10 cellular contexts compared by ENCODE assay signal in the genomic region with DNA sequence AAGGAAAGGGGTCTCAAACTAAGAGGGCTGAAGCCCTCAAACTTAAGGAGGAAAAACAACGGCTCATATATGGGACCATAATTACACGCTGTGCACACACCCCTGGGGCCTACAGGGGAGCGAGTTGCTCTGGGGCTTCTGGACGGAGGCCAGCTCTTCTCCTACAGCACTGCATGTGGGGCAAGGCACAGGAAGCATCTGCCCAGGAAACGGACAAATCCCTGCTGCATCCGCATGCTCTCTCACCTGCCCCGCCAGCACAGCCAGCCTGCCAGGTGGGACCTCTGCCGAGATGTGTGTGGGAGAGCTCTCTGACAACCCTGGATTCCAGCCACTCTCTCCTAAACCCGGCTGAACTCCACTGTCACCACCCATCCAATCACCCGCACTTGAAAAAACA. TPM values are rescaled to one million over a fixed set of nuclear protein-coding genes. Genes with fewer than 3 reads are reported as not detected.
DNase-seq lines count a peak whose midpoint lies in the region; ATAC-seq and TF ChIP-seq lines count a peak whose summit lies in the region.
"Had no signal": no experiment of that assay in that cellular context is flagged by ENCODE, and none has a peak within 500 bp of the region (broad histone marks: within the 10 kb centered on the region; RNA-seq: fewer than 3 reads in every experiment).

No MANE protein-coding gene starts in this region.

- peaks cover 4% of the 10 kb centered on the region for H3K27me3 Mint-ChIP-seq in HFFc6 (ENCODE audit: insufficient read depth)

- no peak overlapping the region for H3K4me3 ChIP-seq in neuronal stem cell (ENCODE audit: low read length in 2 of 2)
- no peak overlapping the region for H3K4me3 ChIP-seq in esophagus squamous epithelium

- H3K4ac ChIP-seq in neuronal stem cell (ENCODE audit: low read length), result no peak overlapping the region

- no CpG with 5 or more reads among the region's 10 CpGs for WGBS in neuronal stem cell (ENCODE audit: extremely low coverage in 2 of 2, insufficient read length in 2 of 2, insufficient replicate concordance in 1 of 2), 2 donors
- WGBS in esophagus squamous epithelium, 2 donors, result 35 to 45% methylated on average over 3 to 10 of the region's 10 CpGs

- no peak overlapping the region for H2BK120ac ChIP-seq in neuronal stem cell (ENCODE audit: low read depth, low read length)

- H3K23ac ChIP-seq in neuronal stem cell (ENCODE audit: low read depth, low read length, poor library complexity), result no peak overlapping the region

- no peak for TF ChIP-seq POLR2A in esophagus squamous epithelium (IDR thresholded peaks at IDR 0.05)

- H3K9ac ChIP-seq in neuronal stem cell (ENCODE audit: low read depth, low read length, poor library complexity), result no peak overlapping the region

- no peak overlapping the region for H3K14ac ChIP-seq in neuronal stem cell (ENCODE audit: low read length)

- H4K91ac ChIP-seq in neuronal stem cell (ENCODE audit: low read depth, low read length, poor library complexity), result no peak overlapping the region

- no peak overlapping the region for H2AK5ac ChIP-seq in neuronal stem cell (ENCODE audit: low read depth, low read length)

- H2AFZ ChIP-seq in neuronal stem cell (ENCODE audit: low read length), result no peak overlapping the region

- H3K79me1 ChIP-seq in neuronal stem cell (ENCODE audit: low read depth, low read length), result peaks cover 3% of the 10 kb centered on the region

- H2BK12ac ChIP-seq in neuronal stem cell (ENCODE audit: low read length), result no peak overlapping the region

- peak overlapping the region; percentile 84 for H3K27ac Mint-ChIP-seq in HFFc6

- no peak overlapping the region for H3K18ac ChIP-seq in neuronal stem cell (ENCODE audit: low read length)

- H3K27me3 ChIP-seq in foreskin keratinocyte (no peaks in the 10 kb centered on the region), neuronal stem cell (ENCODE audit: control insufficient read depth in 3 of 3, insufficient read depth in 3 of 3, low read depth in 1 of 3, low read length in 3 of 3) (no peaks in the 10 kb centered on the region), esophagus squamous epithelium (no peaks in the 10 kb centered on the region)

- intact Hi-C loops in esophagus squamous epithelium (cut with DNase I), result no loop called here

- ATAC-seq in foreskin keratinocyte (peak; percentile 33), left lobe of liver (no peak)

- H3K36me3 ChIP-seq in neuronal stem cell (replicated peaks in 1 of 2; ENCODE audit: control insufficient read depth in 2 of 2, insufficient read depth in 2 of 2, low read length in 2 of 2), result peaks cover 6 to 91% of the 10 kb centered on the region in 2 donors
- H3K36me3 ChIP-seq in esophagus squamous epithelium, result peaks cover 7 to 71% (median 8%) of the 10 kb centered on the region in 3 donors

- H4K8ac ChIP-seq in neuronal stem cell (ENCODE audit: low read depth, low read length), result no peak overlapping the region

- H3K4me3 Mint-ChIP-seq in HFFc6, result peak overlapping the region; percentile 5; the same call in 1 of the 2 replicates
- H3K4me3 Mint-ChIP-seq: CD14-positive monocyte had no signal

- peaks cover 4% of the 10 kb centered on the region for H3K4me1 ChIP-seq in foreskin keratinocyte
- H3K4me1 ChIP-seq in neuronal stem cell (ENCODE audit: control insufficient read depth in 2 of 2, insufficient read depth in 1 of 2, low read depth in 1 of 2, low read length in 2 of 2), result peaks cover 8 to 14% of the 10 kb centered on the region in 2 donors
- peaks cover 0 to 20% (median 0%) of the 10 kb centered on the region in 3 donors for H3K4me1 ChIP-seq in esophagus squamous epithelium

- H2BK5ac ChIP-seq in neuronal stem cell (ENCODE audit: low read length), result no peak overlapping the region

- no peak overlapping the region for H3K4me2 ChIP-seq in neuronal stem cell (ENCODE audit: insufficient read depth, low read length, poor library complexity, severe bottlenecking)

- no peaks in the 10 kb centered on the region for H3K9me3 Mint-ChIP-seq in HFFc6

- DNase-seq in A172 (ENCODE audit: low spot score), result peak; percentile 90
- peak; percentile 8 for DNase-seq in HFFc6
- DNase-seq in SHP77 treated with DMSO at 0.1 percent for 48 hours (lab: John Stamatoyannopoulos, UW), result peak; percentile 70
- no peak for DNase-seq in foreskin keratinocyte
- no peak for DNase-seq in neuronal stem cell (ENCODE audit: low spot score)
- DNase-seq in left lobe of liver (ENCODE audit: low spot score), result no peak
- no peak for DNase-seq in superior temporal gyrus (ENCODE audit: extremely low spot score)
- no peak for DNase-seq in esophagus squamous epithelium (lab: John Stamatoyannopoulos, UW)
- DNase-seq: amygdala had no signal

- H2BK15ac ChIP-seq in neuronal stem cell (ENCODE audit: low read length), result no peak overlapping the region

- peaks cover 6% of the 10 kb centered on the region; the same call in 1 of the 2 replicates for H3K36me3 Mint-ChIP-seq in HFFc6 (ENCODE audit: low read depth)

- peaks cover 42% of the 10 kb centered on the region for H3K4me1 Mint-ChIP-seq in HFFc6 (ENCODE audit: low read depth)

- no peak overlapping the region for H3K27ac ChIP-seq in foreskin keratinocyte
- H3K27ac ChIP-seq in neuronal stem cell (replicated peaks; ENCODE audit: low read length), result no peak overlapping the region
- peak overlapping the region in 1 of 4 donors; percentile 12 for H3K27ac ChIP-seq in esophagus squamous epithelium

- H3K9me3 ChIP-seq in neuronal stem cell (replicated peaks in 1 of 2; ENCODE audit: control insufficient read depth in 2 of 2, insufficient read depth in 1 of 2, low read depth in 1 of 2, low read length in 2 of 2), result peaks cover 0 to 1% of the 10 kb centered on the region in 2 donors
- H3K9me3 ChIP-seq in esophagus squamous epithelium, result no peaks in the 10 kb centered on the region

- TF ChIP-seq CTCF in HFFc6 (IDR thresholded peaks at IDR 0.05) (no peak), foreskin keratinocyte (conservative IDR thresholded peaks at IDR 0.05) (no peak), esophagus squamous epithelium (IDR thresholded peaks at IDR 0.05) (no peak)

RNA-seq across cellular contexts. Expression of gene MRPL37, which starts 54.1 kb away (rescaled TPM):
- 158 and 188 TPM in 2 replicates for total RNA-seq in A172 (2014; rRNA removed; shearing (Covaris generic))
- 100 to 1,000 TPM; 119 to 135 (median 126) TPM for total RNA-seq in HFFc6 (2021; fragmentation: NEBNext Ultra II Directional; extraction: Animal tissue kit (Norgen Biotek cat#: 25700))
- total RNA-seq in foreskin keratinocyte (102 and 116 TPM in 2 replicates), left lobe of liver (88.9 TPM), esophagus squamous epithelium (100 to 1,000 TPM in 1 of 4 donors, 10 to 100 TPM in 3; 63.1 to 101 (median 79.3) TPM)
- 126 and 138 TPM in 2 replicates for polyA plus RNA-seq in foreskin keratinocyte
- 69.4 TPM for polyA plus RNA-seq in neuronal stem cell (2013, experiment 1 of 2)
- 69.8 TPM for polyA plus RNA-seq in neuronal stem cell (2013, experiment 2 of 2)

RNA-seq across cellular contexts. Expression of gene CYB5RL, which starts 54.2 kb away (rescaled TPM):
- total RNA-seq in A172 (2014; rRNA removed; shearing (Covaris generic)), result 7.3 and 9.2 TPM in 2 replicates
- 1 to 10 TPM; 4.5 to 6.1 (median 5.2) TPM for total RNA-seq in HFFc6 (2021; fragmentation: NEBNext Ultra II Directional; extraction: Animal tissue kit (Norgen Biotek cat#: 25700))
- total RNA-seq in foreskin keratinocyte (2.5 and 2.8 TPM in 2 replicates), left lobe of liver (3.5 TPM), esophagus squamous epithelium (1 to 10 TPM; 2.2 to 4.7 (median 3.0) TPM)
- polyA plus RNA-seq in foreskin keratinocyte, result 2.1 and 2.6 TPM in 2 replicates
- 6.5 TPM for polyA plus RNA-seq in neuronal stem cell (2013, experiment 1 of 2)
- 6.5 TPM for polyA plus RNA-seq in neuronal stem cell (2013, experiment 2 of 2)

Comparison
In these comparisons a context has a peak if more than half of its experiments do, and no peak if none do; other contexts are left out.
1. DNase-seq: peak in A172 (single experiment), HFFc6 (single experiment) and SHP77 treated with DMSO at 0.1 percent for 48 hours (single experiment); none in foreskin keratinocyte (0 of 2), neuronal stem cell (single experiment), left lobe of liver (single experiment), superior temporal gyrus (single experiment) and esophagus squamous epithelium (single experiment).